ENCODE assay signal across 8 cellular contexts in genomic region chr12:46267618-46268348, GRCh38. TPM values are rescaled to one million over a fixed set of nuclear protein-coding genes. Genes with fewer than 3 reads are reported as not detected.
A peak's percentile ranks its signal among the peaks of the same experiment; 100 is the strongest.
DNase-seq lines count a peak whose midpoint lies in the region; ATAC-seq and TF ChIP-seq lines count a peak whose summit lies in the region.

No MANE protein-coding gene starts in this region.

- H3K4me1 ChIP-seq in CD8-positive, alpha-beta T cell (ENCODE audit: insufficient read depth, low read length) = peaks cover 61% of the 10 kb centered on the region
- H3K4me1 ChIP-seq in tibial nerve = peaks cover 0 to 35% (median 12%) of the 10 kb centered on the region in 4 donors

- H3K27me3 Mint-ChIP-seq in CD8-positive, alpha-beta T cell (ENCODE audit: low read depth) = no peaks in the 10 kb centered on the region
- H3K27me3 Mint-ChIP-seq in natural killer cell (ENCODE audit: low read depth in 2 of 2) = no peaks in the 10 kb centered on the region

- no peak for TF ChIP-seq POLR2A in tibial nerve (IDR thresholded peaks at IDR 0.05)

- 2% methylated on average over 15 to 43 of the region's 51 CpGs for WGBS in tibial nerve, 2 donors

- H3K27ac Mint-ChIP-seq in CD8-positive, alpha-beta T cell = no peak overlapping the region
- H3K27ac Mint-ChIP-seq in natural killer cell = no peak overlapping the region

- no peaks in the 10 kb centered on the region for H3K9me3 ChIP-seq in CD8-positive, alpha-beta T cell (ENCODE audit: low read length)
- H3K9me3 ChIP-seq in tibial nerve = no peaks in the 10 kb centered on the region

- H3K4me3 Mint-ChIP-seq in CD8-positive, alpha-beta T cell = no peak overlapping the region
- no peak overlapping the region for H3K4me3 Mint-ChIP-seq in natural killer cell

- no peak for TF ChIP-seq EP300 in tibial nerve (IDR thresholded peaks at IDR 0.05)

- H3K27ac ChIP-seq in CD8-positive, alpha-beta T cell (ENCODE audit: low read depth, low read length) = peak overlapping the region; percentile 98
- peak overlapping the region in 3 of 4 donors; percentile 47 to 84 (median 58) for H3K27ac ChIP-seq in tibial nerve

- peak overlapping the region; percentile 96 for H3K4me3 ChIP-seq in CD8-positive, alpha-beta T cell (ENCODE audit: low read depth, low read length)
- peak overlapping the region; percentile 84 for H3K4me3 ChIP-seq in epithelial cell of proximal tubule (ENCODE audit: low read depth, low read length)
- peak overlapping the region; percentile 33 to 87 (median 65) for H3K4me3 ChIP-seq in tibial nerve

- CTCF ChIA-PET in CD8-positive, alpha-beta T cell (lab: Charles Lee) = interaction anchor here (1.8 to 4.6 kb wide), 2 partner anchors 34 to 53 kb away, joined by 8 to 36 read pairs; no protein-coding TSS in a partner anchor

- H3K36me3 Mint-ChIP-seq in CD8-positive, alpha-beta T cell = peaks cover 19% of the 10 kb centered on the region
- no peaks in the 10 kb centered on the region for H3K36me3 Mint-ChIP-seq in natural killer cell

- no peaks in the 10 kb centered on the region for H3K9me3 Mint-ChIP-seq in CD8-positive, alpha-beta T cell
- no peaks in the 10 kb centered on the region for H3K9me3 Mint-ChIP-seq in natural killer cell

- DNase-seq in CD8-positive, alpha-beta T cell = peak; percentile 6 to 68 (median 33)
- DNase-seq in Kasumi-1 (lab: John Stamatoyannopoulos, UW) (peak; percentile 27 to 40), epithelial cell of proximal tubule (ENCODE audit: low read depth) (no peak), natural killer cell (peak; percentile 43), tibial nerve (ENCODE audit: low spot score in 2 of 2) (peak in 1 of 2 donors; percentile 8), HPDE6-E6E7 (ENCODE audit: extremely low spot score) (no peak), HuH-7.5 (ENCODE audit: low spot score) (no peak)
- DNase-seq in activated CD4-positive, alpha-beta T cell treated with anti-CD3 and anti-CD28 coated beads, Interleukin-2, amount 50 U/mL, for 24 hours (ENCODE audit: low read depth in 1 of 2, low spot score in 1 of 2) = peak; percentile 34 to 36

- H3K27me3 ChIP-seq in CD8-positive, alpha-beta T cell (ENCODE audit: insufficient read depth, low read length) = no peaks in the 10 kb centered on the region
- H3K27me3 ChIP-seq in tibial nerve = peaks cover 0 to 21% of the 10 kb centered on the region in 2 donors

- intact Hi-C loops in CD8-positive, alpha-beta T cell (cut with DNase I, micrococcal nuclease) = loop anchor here (1.0 to 10.0 kb wide), 5 partner anchors 35 to 947 kb away; partner anchors contain the start of genes ARID2 (in 1 of the 2) and SLC38A2 (in 1 of the 2)
- intact Hi-C loops in natural killer cell (cut with micrococcal nuclease) = loop anchor here (1.0 to 5.0 kb wide), 7 partner anchors 52 to 950 kb away; partner anchors contain the start of genes ARID2, SCAF11 and SLC38A2

- no peak for ATAC-seq in CD8-positive, alpha-beta T cell
- ATAC-seq in natural killer cell = peak in 2 of 3 donors; percentile 1 to 8

- POLR2A ChIA-PET in CD8-positive, alpha-beta T cell (lab: Charles Lee) = interaction anchor here (1.3 to 5.5 kb wide), 18 partner anchors 8 to 539 kb away, joined by 3 to 232 read pairs (median 16); partner anchors contain the start of genes ARID2, SCAF11 and SLC38A2

- no peaks in the 10 kb centered on the region for H3K36me3 ChIP-seq in CD8-positive, alpha-beta T cell (ENCODE audit: insufficient read depth, low read length)
- no peaks in the 10 kb centered on the region for H3K36me3 ChIP-seq in tibial nerve

- peaks cover 44% of the 10 kb centered on the region for H3K4me1 Mint-ChIP-seq in CD8-positive, alpha-beta T cell (ENCODE audit: low read depth)
- peaks cover 11 to 17% of the 10 kb centered on the region in 2 donors for H3K4me1 Mint-ChIP-seq in natural killer cell

- no peak for TF ChIP-seq CTCF in CD8-positive, alpha-beta T cell (IDR thresholded peaks at IDR 0.05)
- TF ChIP-seq CTCF in epithelial cell of proximal tubule (conservative IDR thresholded peaks at IDR 0.05; ENCODE audit: low read depth, low read length) = no peak
- no peak for TF ChIP-seq CTCF in natural killer cell (IDR thresholded peaks at IDR 0.05)
- TF ChIP-seq CTCF in tibial nerve (IDR thresholded peaks at IDR 0.05) = no peak

RNA-seq across cellular contexts. Expression of gene SLC38A1, which starts 1.1 kb away (rescaled TPM):
- total RNA-seq in CD8-positive, alpha-beta T cell = 100 to 1,000 TPM; 440 to 464 TPM
- total RNA-seq in epithelial cell of proximal tubule = 73.1 and 105 TPM in 2 replicates
- total RNA-seq in natural killer cell = 100 to 1,000 TPM; 295 to 385 (median 354) TPM
- 10 to 100 TPM in 2 of 4 donors, 1 to 10 TPM in 2; 7.0 to 11.8 (median 9.5) TPM for total RNA-seq in tibial nerve

Comparison
In these comparisons a context has a peak if more than half of its experiments do, and no peak if none do; other contexts are left out.
1. DNase-seq: peak in CD8-positive, alpha-beta T cell (7 of 7), Kasumi-1 (2 of 2), activated CD4-positive, alpha-beta T cell treated with anti-CD3 and anti-CD28 coated beads, Interleukin-2, amount 50 U/mL, for 24 hours (2 of 2) and natural killer cell (single experiment); none in epithelial cell of proximal tubule (single experiment), HPDE6-E6E7 (single experiment) and HuH-7.5 (single experiment).
2. Peak in every context shown above with its lines, with median percentiles within 50 percentile points of each other: H3K4me3 ChIP-seq.